10 cellular contexts compared by ENCODE assay signal in genomic region chr11:18310800-18311340, GRCh38. TPM values are rescaled to one million over a fixed set of nuclear protein-coding genes. Genes with fewer than 3 reads are reported as not detected.
DNase-seq lines count a peak whose midpoint lies in the region; ATAC-seq and TF ChIP-seq lines count a peak whose summit lies in the region.
"Had no signal": no experiment of that assay in that cellular context is flagged by ENCODE, and none has a peak within 500 bp of the region (broad histone marks: within the 10 kb centered on the region; RNA-seq: fewer than 3 reads in every experiment).

No MANE protein-coding gene starts in this region.

- DNase-seq in CD1c-positive myeloid dendritic cell (ENCODE audit: extremely low spot score), result peak; percentile 91
- peak; percentile 97 for DNase-seq in NOMO-1 treated with DMSO at 0.1 percent for 48 hours (lab: John Stamatoyannopoulos, UW; ENCODE audit: unreplicated experiment)
- DNase-seq in esophagus squamous epithelium (lab: John Stamatoyannopoulos, UW), result no peak
- DNase-seq in neural progenitor cell (ENCODE audit: low spot score), result no peak
- DNase-seq in left colon, result no peak
- DNase-seq in left lung, result no peak
- DNase-seq in stimulated activated CD4-positive, alpha-beta T cell treated with anti-CD3 and anti-CD28 coated beads, Interleukin-4, amount 100 ng/mL, for 4 hours, result no peak
- DNase-seq: stimulated activated naive CD4-positive, alpha-beta T cell treated with Interleukin-2 at 50 U/mL for 16 hours had no signal

- ATAC-seq in GM21576 (IDR thresholded peaks at IDR 0.05; ENCODE audit: unreplicated experiment) (peak; percentile 41), left colon (no peak), left lung (no peak)

- TF ChIP-seq POLR2A in esophagus squamous epithelium (IDR thresholded peaks at IDR 0.05), result no peak

- peaks cover 25% of the 10 kb centered on the region for H3K79me2 ChIP-seq in neural progenitor cell (ENCODE audit: low read depth)

- no peak overlapping the region for H2AFZ ChIP-seq in neural progenitor cell (replicated peaks)

- no peak overlapping the region for H3K4me3 Mint-ChIP-seq in neural progenitor cell

- peaks cover 12% of the 10 kb centered on the region for H3K36me3 Mint-ChIP-seq in neural progenitor cell

- H3K9me3 ChIP-seq in esophagus squamous epithelium, result no peaks in the 10 kb centered on the region
- no peaks in the 10 kb centered on the region for H3K9me3 ChIP-seq in neural progenitor cell (ENCODE audit: low read depth)
- no peaks in the 10 kb centered on the region for H3K9me3 ChIP-seq in left lung
- H3K9me3 ChIP-seq: BLaER1 treated with 17β-estradiol and CSF1 and Interleukin-3, amounts not matched to agents 10 nM and 100 nM had no signal

- WGBS in esophagus squamous epithelium, 2 donors, result 36 to 60% methylated on average over 6 of the region's 6 CpGs

- no peak overlapping the region for H3K9ac ChIP-seq in neural progenitor cell

- H3K36me3 ChIP-seq in esophagus squamous epithelium (peaks cover 0 to 44% (median 3%) of the 10 kb centered on the region in 3 donors), neural progenitor cell (no peaks in the 10 kb centered on the region), left lung (peaks cover 0 to 58% of the 10 kb centered on the region in 2 donors)

- H3F3A ChIP-seq in neural progenitor cell (ENCODE audit: low read depth), result no peaks in the 10 kb centered on the region

- peaks cover 7% of the 10 kb centered on the region for H4K20me1 ChIP-seq in neural progenitor cell (ENCODE audit: low read depth)

- peaks cover 7% of the 10 kb centered on the region for H3K4me1 Mint-ChIP-seq in neural progenitor cell

- TF ChIP-seq CTCF in esophagus squamous epithelium (IDR thresholded peaks at IDR 0.05) (no peak), neural progenitor cell (IDR thresholded peaks at IDR 0.05) (no peak), left lung (IDR thresholded peaks at IDR 0.05) (no peak)

- no peak overlapping the region for H3K27ac Mint-ChIP-seq in neural progenitor cell

- H3K27me3 ChIP-seq in esophagus squamous epithelium (no peaks in the 10 kb centered on the region), neural progenitor cell (no peaks in the 10 kb centered on the region), left lung (no peaks in the 10 kb centered on the region)
- H3K27me3 ChIP-seq: BLaER1 treated with 17β-estradiol and CSF1 and Interleukin-3, amounts not matched to agents 10 nM and 100 nM had no signal

- intact Hi-C loops in esophagus squamous epithelium (cut with DNase I), result no loop called here
- intact Hi-C loops in left colon (cut with DNase I, micrococcal nuclease), result no loop called here
- intact Hi-C loops in left lung (cut with DNase I), result no loop called here

- H3K4me1 ChIP-seq in esophagus squamous epithelium, result peaks cover 15 to 69% (median 37%) of the 10 kb centered on the region in 3 donors
- no peaks in the 10 kb centered on the region for H3K4me1 ChIP-seq in neural progenitor cell
- peaks cover 0 to 36% of the 10 kb centered on the region in 2 donors for H3K4me1 ChIP-seq in left lung

- no peaks in the 10 kb centered on the region for H3K9me3 Mint-ChIP-seq in neural progenitor cell

- H3K27ac ChIP-seq in esophagus squamous epithelium (peak overlapping the region; percentile 62 to 78 (median 76)), neural progenitor cell (no peak overlapping the region), left lung (peak overlapping the region in 1 of 2 donors; percentile 34)

- H3K4me3 ChIP-seq in esophagus squamous epithelium, result no peak overlapping the region
- no peak overlapping the region for H3K4me3 ChIP-seq in neural progenitor cell
- H3K4me3 ChIP-seq in left lung, result no peak overlapping the region
- H3K4me3 ChIP-seq: BLaER1 treated with 17β-estradiol and CSF1 and Interleukin-3, amounts not matched to agents 10 nM and 100 nM had no signal

- H3K27me3 Mint-ChIP-seq in neural progenitor cell (ENCODE audit: insufficient read depth, low read depth), result no peaks in the 10 kb centered on the region

- H3K4me2 ChIP-seq in neural progenitor cell, result no peak overlapping the region

RNA-seq across cellular contexts. Expression of gene HPS5, which starts 11.1 kb away (rescaled TPM):
- total RNA-seq in esophagus squamous epithelium, result 10 to 100 TPM; 10.8 to 21.2 (median 15.5) TPM
- 17.0 and 21.3 TPM in 2 replicates for total RNA-seq in neural progenitor cell (ENCODE audit: low replicate concordance)
- total RNA-seq in left colon, result 10 to 100 TPM in 1 of 2 donors, 1 to 10 TPM in 1; 8.4 to 12.9 TPM
- 10 to 100 TPM; 23.8 to 25.3 TPM for total RNA-seq in left lung

RNA-seq across cellular contexts. Expression of gene GTF2H1, which starts 11.5 kb away (rescaled TPM):
- total RNA-seq in esophagus squamous epithelium, result 10 to 100 TPM; 33.5 to 77.4 (median 54.8) TPM
- total RNA-seq in neural progenitor cell (ENCODE audit: low replicate concordance), result 33.2 and 45.2 TPM in 2 replicates
- total RNA-seq in left colon, result 10 to 100 TPM; 29.3 to 30.0 TPM
- total RNA-seq in left lung, result 10 to 100 TPM; 30.6 to 41.3 TPM

RNA-seq across cellular contexts. Expression of gene SAA1, which starts 44.8 kb away (rescaled TPM):
- total RNA-seq in esophagus squamous epithelium (100 to 1,000 TPM in 1 of 4 donors, 10 to 100 TPM in 2, 1 to 10 TPM in 1; 2.3 to 207 (median 22.6) TPM), neural progenitor cell (ENCODE audit: low replicate concordance) (not detected in 2 replicates), left colon (10 to 100 TPM in 1 of 2 donors, 1 to 10 TPM in 1; 3.1 to 11.3 TPM), left lung (100 to 1,000 TPM in 1 of 2 donors, under 1 TPM in 1; 0.58 to 194 TPM)

Comparison
In these comparisons a context has a peak if more than half of its experiments do, and no peak if none do; other contexts are left out.
1. DNase-seq: peak in CD1c-positive myeloid dendritic cell (single experiment) and NOMO-1 treated with DMSO at 0.1 percent for 48 hours (single experiment); none in esophagus squamous epithelium (single experiment), neural progenitor cell (single experiment), left colon (0 of 2), left lung (0 of 2) and stimulated activated CD4-positive, alpha-beta T cell treated with anti-CD3 and anti-CD28 coated beads, Interleukin-4, amount 100 ng/mL, for 4 hours (0 of 2).